Comparison of ENCODE assay signal across 8 cellular contexts in genomic region chr6:81753709-81754678, GRCh38. TPM values are rescaled to one million over a fixed set of nuclear protein-coding genes. Genes with fewer than 3 reads are reported as not detected.
A peak's percentile ranks its signal among the peaks of the same experiment; 100 is the strongest.
DNase-seq lines count a peak whose midpoint lies in the region; ATAC-seq and TF ChIP-seq lines count a peak whose summit lies in the region.

No MANE protein-coding gene starts in this region.

- H3K9me3 ChIP-seq in adrenal gland (replicated peaks in 1 of 3) (no peaks in the 10 kb centered on the region), left ventricle myocardium inferior (replicated peaks) (no peaks in the 10 kb centered on the region), psoas muscle (no peaks in the 10 kb centered on the region)

- intact Hi-C loops in adrenal gland (cut with DNase I) (loop anchor here in 1 of 2 donors (10.0 kb wide), 2 partner anchors 291 to 509 kb away; no protein-coding TSS in a partner anchor), left ventricle myocardium inferior (cut with micrococcal nuclease) (no loop called here), psoas muscle (cut with DNase I) (loop anchor here (5.0 to 10.0 kb wide), 3 partner anchors 57 to 1539 kb away; no protein-coding TSS in a partner anchor)

- TF ChIP-seq CTCF in adrenal gland (IDR thresholded peaks at IDR 0.05) (peak; percentile 54 to 86 (median 82)), left ventricle myocardium inferior (IDR thresholded peaks at IDR 0.05; ENCODE audit: borderline replicate concordance) (peak; percentile 81), psoas muscle (IDR thresholded peaks at IDR 0.05) (peak; percentile 76)

- ATAC-seq in GM21717 (IDR thresholded peaks at IDR 0.05; ENCODE audit: unreplicated experiment): peak; percentile 30
- ATAC-seq in psoas muscle: peak; percentile 74 to 77 (median 74)

- peak overlapping the region; percentile 67 for H3K4me3 ChIP-seq in Jurkat, Clone E6-1 (ENCODE audit: low read length)
- peak overlapping the region in 2 of 4 donors; percentile 93 to 98 for H3K4me3 ChIP-seq in adrenal gland
- peak overlapping the region; percentile 89 for H3K4me3 ChIP-seq in left ventricle myocardium inferior
- peak overlapping the region; percentile 75 for H3K4me3 ChIP-seq in psoas muscle
- H3K4me3 ChIP-seq in urinary bladder (ENCODE audit: low read depth, low read length): peak overlapping the region; percentile 82

- DNase-seq in DMS114 treated with DMSO at 0.1 percent for 48 hours (lab: John Stamatoyannopoulos, UW; ENCODE audit: unreplicated experiment) (peak; percentile 4), T-helper 1 cell (peak; percentile 61 to 77 (median 65)), adrenal gland (peak; percentile 85 to 96 (median 89)), left ventricle myocardium inferior (peak; percentile 89), psoas muscle (peak; percentile 88 to 92)
- peak; percentile 25 for DNase-seq in Jurkat, Clone E6-1 (ENCODE audit: low read depth, low spot score)

- H3K27ac ChIP-seq in adrenal gland (peak overlapping the region; percentile 73 to 98 (median 98)), left ventricle myocardium inferior (replicated peaks) (peak overlapping the region; percentile 98), psoas muscle (peak overlapping the region; percentile 88), urinary bladder (ENCODE audit: low read depth) (peak overlapping the region; percentile 96)

- no peaks in the 10 kb centered on the region for H3K36me3 ChIP-seq in adrenal gland (replicated peaks in 1 of 2)
- peaks cover 13% of the 10 kb centered on the region for H3K36me3 ChIP-seq in left ventricle myocardium inferior
- H3K36me3 ChIP-seq in psoas muscle (ENCODE audit: insufficient read depth in 1 of 2, low read depth in 1 of 2): no peaks in the 10 kb centered on the region
- no peaks in the 10 kb centered on the region for H3K36me3 ChIP-seq in urinary bladder (ENCODE audit: insufficient read depth)

- no peaks in the 10 kb centered on the region for H3K27me3 ChIP-seq in adrenal gland
- no peaks in the 10 kb centered on the region for H3K27me3 ChIP-seq in left ventricle myocardium inferior (ENCODE audit: low read depth)
- H3K27me3 ChIP-seq in psoas muscle (ENCODE audit: insufficient read depth in 3 of 3, low read length in 2 of 3): no peaks in the 10 kb centered on the region

- TF ChIP-seq POLR2A in adrenal gland (IDR thresholded peaks at IDR 0.05): no peak

- WGBS in adrenal gland, 4 donors: 20 to 37% (median 21%) methylated on average over 28 to 46 of the region's 46 CpGs
- 23 to 27% (median 25%) methylated on average over 41 to 46 of the region's 46 CpGs for WGBS in psoas muscle, 3 donors
- 25% methylated on average over 46 of the region's 46 CpGs for WGBS in urinary bladder

- H3K4me1 ChIP-seq in adrenal gland (replicated peaks in 1 of 2): peaks cover 6 to 19% of the 10 kb centered on the region in 2 donors
- H3K4me1 ChIP-seq in left ventricle myocardium inferior: peaks cover 42% of the 10 kb centered on the region
- peaks cover 8% of the 10 kb centered on the region for H3K4me1 ChIP-seq in psoas muscle
- no peaks in the 10 kb centered on the region for H3K4me1 ChIP-seq in urinary bladder (ENCODE audit: insufficient read depth)

RNA-seq across cellular contexts. Expression of gene TENT5A, which starts 1.5 kb away (rescaled TPM):
- polyA plus RNA-seq in Jurkat, Clone E6-1 (2012; ENCODE audit: insufficient read depth, insufficient read length): 1.8 TPM
- 10 to 100 TPM in 6 of 8 donors, 1 to 10 TPM in 2; 4.4 to 24.6 (median 17.8) TPM for total RNA-seq in adrenal gland
- polyA plus RNA-seq in adrenal gland: 10 to 100 TPM; 11.3 to 18.1 (median 11.5) TPM
- 44.4 TPM for total RNA-seq in left ventricle myocardium inferior
- total RNA-seq in psoas muscle: 1 to 10 TPM; 2.1 to 4.3 (median 2.6) TPM
- polyA plus RNA-seq in psoas muscle: 1 to 10 TPM in 1 of 3 donors, under 1 TPM in 2; 0.94 to 1.8 (median 0.99) TPM
- total RNA-seq in urinary bladder: 154 TPM
- 18.8 TPM for polyA plus RNA-seq in urinary bladder

Comparison
In these comparisons a context has a peak if more than half of its experiments do, and no peak if none do; other contexts are left out.
1. DNase-seq: peak in every context shown above with its lines; median percentile 90 in psoas muscle; 89 in adrenal gland; 89 in left ventricle myocardium inferior; 65 in T-helper 1 cell; 25 in Jurkat, Clone E6-1; 4 in DMS114 treated with DMSO at 0.1 percent for 48 hours.